Comparison of ENCODE assay signal across 16 cellular contexts in genomic region chr3:126102530-126102951, GRCh38. TPM values are rescaled to one million over a fixed set of nuclear protein-coding genes. Genes with fewer than 3 reads are reported as not detected.
DNase-seq lines count a peak whose midpoint lies in the region; ATAC-seq and TF ChIP-seq lines count a peak whose summit lies in the region.
"Had no signal": no experiment of that assay in that cellular context is flagged by ENCODE, and none has a peak within 500 bp of the region (broad histone marks: within the 10 kb centered on the region; RNA-seq: fewer than 3 reads in every experiment).

No MANE protein-coding gene starts in this region.

- H3K36me3 ChIP-seq in MG63 (no peaks in the 10 kb centered on the region), esophagus muscularis mucosa (peaks cover 0 to 41% (median 24%) of the 10 kb centered on the region in 4 donors), thoracic aorta (peaks cover 10% of the 10 kb centered on the region)

- H3K27ac Mint-ChIP-seq in activated naive CD4-positive, alpha-beta T cell treated with anti-CD3 and anti-CD28 coated beads, Interleukin-2, amount 10 ng/mL, durations not matched to agents 7 days and 5 days: no peak overlapping the region
- H3K27ac Mint-ChIP-seq: activated naive CD8-positive, alpha-beta T cell treated with anti-CD3 and anti-CD28 coated beads, Interleukin-2, amount 50 U/mL, for 24 hours; stimulated activated naive CD8-positive, alpha-beta T cell treated with anti-CD3 and anti-CD28 coated beads, Interleukin-15, Interleukin-2, amounts not matched to agents 100 ng/mL and 50 ng/mL, for 24 hours had no signal

- TF ChIP-seq POLR2A in esophagus muscularis mucosa (IDR thresholded peaks at IDR 0.05; ENCODE audit: low read depth): no peak

- H3K4me3 ChIP-seq in MG63: no peak overlapping the region
- no peak overlapping the region for H3K4me3 ChIP-seq in esophagus muscularis mucosa
- no peak overlapping the region for H3K4me3 ChIP-seq in thoracic aorta
- H3K4me3 ChIP-seq: SK-N-MC had no signal

- H3K9me3 ChIP-seq in MG63: peaks cover under 1% of the 10 kb centered on the region; the same call in 1 of the 2 replicates
- no peaks in the 10 kb centered on the region for H3K9me3 ChIP-seq in esophagus muscularis mucosa
- no peaks in the 10 kb centered on the region for H3K9me3 ChIP-seq in thoracic aorta

- peaks cover 16 to 23% (median 21%) of the 10 kb centered on the region in 4 donors for H3K4me1 ChIP-seq in esophagus muscularis mucosa
- H3K4me1 ChIP-seq in thoracic aorta (ENCODE audit: control insufficient read depth in 1 of 2, low read depth in 2 of 2): peaks cover 37 to 61% of the 10 kb centered on the region in 2 donors

- TF ChIP-seq EP300 in esophagus muscularis mucosa (IDR thresholded peaks at IDR 0.05): no peak

- intact Hi-C loops in esophagus muscularis mucosa (cut with DNase I): no loop called here

- ATAC-seq in thoracic aorta (ENCODE audit: insufficient number of reproducible peaks, low FRiP score, low read depth) (peak; percentile 50), GM19455 (IDR thresholded peaks at IDR 0.05; ENCODE audit: unreplicated experiment) (no peak)
- ATAC-seq: activated naive CD8-positive, alpha-beta T cell treated with anti-CD3 and anti-CD28 coated beads, Interleukin-2, amount 50 U/mL, for 24 hours had no signal

- H3K27ac ChIP-seq in esophagus muscularis mucosa (replicated peaks in 1 of 4) (peak overlapping the region; percentile 70 to 82 (median 76)), thoracic aorta (peak overlapping the region; percentile 96 to 98)
- H3K27ac ChIP-seq: SK-N-MC had no signal

- H3K36me3 Mint-ChIP-seq in activated naive CD4-positive, alpha-beta T cell treated with anti-CD3 and anti-CD28 coated beads, Interleukin-2, amount 10 ng/mL, durations not matched to agents 7 days and 5 days: no peaks in the 10 kb centered on the region

- H3K4me3 Mint-ChIP-seq in activated naive CD4-positive, alpha-beta T cell treated with anti-CD3 and anti-CD28 coated beads, Interleukin-2, amount 10 ng/mL, durations not matched to agents 7 days and 5 days: no peak overlapping the region
- H3K4me3 Mint-ChIP-seq: activated naive CD8-positive, alpha-beta T cell treated with anti-CD3 and anti-CD28 coated beads, Interleukin-2, amount 50 U/mL, for 24 hours; stimulated activated naive CD8-positive, alpha-beta T cell treated with anti-CD3 and anti-CD28 coated beads, Interleukin-15, Interleukin-2, amounts not matched to agents 100 ng/mL and 50 ng/mL, for 24 hours had no signal

- 41% methylated on average over 5 of the region's 5 CpGs for WGBS in esophagus muscularis mucosa

- TF ChIP-seq CTCF in esophagus muscularis mucosa (IDR thresholded peaks at IDR 0.05): no peak
- no peak for TF ChIP-seq CTCF in thoracic aorta (IDR thresholded peaks at IDR 0.05)

- H3K27me3 Mint-ChIP-seq in activated naive CD4-positive, alpha-beta T cell treated with anti-CD3 and anti-CD28 coated beads, Interleukin-2, amount 10 ng/mL, durations not matched to agents 7 days and 5 days: no peaks in the 10 kb centered on the region
- H3K27me3 Mint-ChIP-seq: activated naive CD8-positive, alpha-beta T cell treated with anti-CD3 and anti-CD28 coated beads, Interleukin-2, amount 50 U/mL, for 24 hours; stimulated activated naive CD8-positive, alpha-beta T cell treated with anti-CD3 and anti-CD28 coated beads, Interleukin-15, Interleukin-2, amounts not matched to agents 100 ng/mL and 50 ng/mL, for 24 hours had no signal

- DNase-seq in MG63 (peak; percentile 89), esophagus muscularis mucosa (ENCODE audit: extremely low spot score) (peak; percentile 91), medulla oblongata (ENCODE audit: extremely low spot score) (peak; percentile 27), thoracic aorta (ENCODE audit: low spot score) (peak; percentile 81), HUDEP-2 (lab: John Stamatoyannopoulos, UW; ENCODE audit: unreplicated experiment in 76 of 76) (no peak), NCI-H2081 treated with DMSO at 0.1 percent for 48 hours (lab: John Stamatoyannopoulos, UW) (no peak)
- DNase-seq in activated naive CD4-positive, alpha-beta T cell treated with anti-CD3 and anti-CD28 coated beads, Interleukin-2, amount 10 ng/mL, durations not matched to agents 7 days and 5 days: no peak
- DNase-seq: activated naive CD8-positive, alpha-beta T cell treated with anti-CD3 and anti-CD28 coated beads, Interleukin-2, amount 50 U/mL, for 24 hours; activated T-cell treated with anti-CD3 and anti-CD28 coated beads for 4 hours; effector memory CD4-positive, alpha-beta T cell; KBM-7; mesendoderm; NCI-H1694 had no signal

- H3K9me3 Mint-ChIP-seq in activated naive CD4-positive, alpha-beta T cell treated with anti-CD3 and anti-CD28 coated beads, Interleukin-2, amount 10 ng/mL, durations not matched to agents 7 days and 5 days: no peaks in the 10 kb centered on the region
- H3K9me3 Mint-ChIP-seq: activated naive CD8-positive, alpha-beta T cell treated with anti-CD3 and anti-CD28 coated beads, Interleukin-2, amount 50 U/mL, for 24 hours; stimulated activated naive CD8-positive, alpha-beta T cell treated with anti-CD3 and anti-CD28 coated beads, Interleukin-15, Interleukin-2, amounts not matched to agents 100 ng/mL and 50 ng/mL, for 24 hours had no signal

- no peaks in the 10 kb centered on the region for H3K4me1 Mint-ChIP-seq in activated naive CD4-positive, alpha-beta T cell treated with anti-CD3 and anti-CD28 coated beads, Interleukin-2, amount 10 ng/mL, durations not matched to agents 7 days and 5 days
- H3K4me1 Mint-ChIP-seq: activated naive CD8-positive, alpha-beta T cell treated with anti-CD3 and anti-CD28 coated beads, Interleukin-2, amount 50 U/mL, for 24 hours had no signal

- CTCF ChIA-PET in activated naive CD4-positive, alpha-beta T cell treated with anti-CD3 and anti-CD28 coated beads, Interleukin-2, amount 10 ng/mL, durations not matched to agents 7 days and 5 days (lab: Charles Lee): no interaction called here

- H3K27me3 ChIP-seq in MG63 (no peaks in the 10 kb centered on the region), esophagus muscularis mucosa (no peaks in the 10 kb centered on the region), thoracic aorta (replicated peaks; ENCODE audit: insufficient read depth) (no peaks in the 10 kb centered on the region)

RNA-seq across cellular contexts. Expression of gene SLC41A3, which starts 18.6 kb away (rescaled TPM):
- 55.6 and 63.0 TPM in 2 replicates for total RNA-seq in MG63 (2014; rRNA removed; shearing (Covaris generic); ENCODE audit: low replicate concordance)
- 10 to 100 TPM; 31.6 to 68.1 (median 38.9) TPM for total RNA-seq in esophagus muscularis mucosa
- 100 to 1,000 TPM in 1 of 2 donors, 10 to 100 TPM in 1; 70.9 to 106 TPM for total RNA-seq in thoracic aorta

Comparison
In these comparisons a context has a peak if more than half of its experiments do, and no peak if none do; other contexts are left out.
1. DNase-seq: peak in MG63 (single experiment), esophagus muscularis mucosa (single experiment), medulla oblongata (single experiment) and thoracic aorta (single experiment); none in HUDEP-2 (0 of 76), NCI-H2081 treated with DMSO at 0.1 percent for 48 hours (single experiment) and activated naive CD4-positive, alpha-beta T cell treated with anti-CD3 and anti-CD28 coated beads, Interleukin-2, amount 10 ng/mL, durations not matched to agents 7 days and 5 days (single experiment).